9 cellular contexts compared by ENCODE assay signal in the genomic region with DNA sequence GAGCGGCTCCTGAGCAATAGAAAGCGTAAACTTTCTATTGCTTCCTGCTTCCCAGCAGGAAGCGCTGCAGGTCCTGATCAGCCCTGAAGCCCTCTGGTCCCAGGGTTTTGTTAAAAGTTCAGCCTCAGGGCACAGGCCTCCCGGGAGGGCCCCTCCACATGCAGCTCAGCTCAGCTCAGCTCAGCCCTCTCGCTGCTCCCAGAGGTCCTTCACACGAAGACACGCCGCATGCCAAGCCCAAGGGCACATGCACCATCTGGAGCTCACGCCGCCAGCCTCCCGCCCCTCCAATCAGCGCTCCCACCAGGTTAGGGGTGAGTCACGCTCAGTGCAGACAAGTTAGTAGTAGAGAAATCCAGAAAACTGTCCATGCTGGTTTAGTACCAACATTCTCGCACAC. TPM values are rescaled to one million over a fixed set of nuclear protein-coding genes. Genes with fewer than 3 reads are reported as not detected.
DNase-seq lines count a peak whose midpoint lies in the region; ATAC-seq, FAIRE-seq and TF ChIP-seq lines count a peak whose summit lies in the region.
"Had no signal": no experiment of that assay in that cellular context is flagged by ENCODE, and none has a peak within 500 bp of the region (broad histone marks: within the 10 kb centered on the region; RNA-seq: fewer than 3 reads in every experiment).

No MANE protein-coding gene starts in this region.

- H3K36me3 ChIP-seq in HepG2 (replicated peaks in 1 of 2; ENCODE audit: control insufficient read depth in 1 of 2, insufficient read depth in 2 of 2, low read length in 2 of 2), result peaks cover 34 to 56% of the 10 kb centered on the region in 2 experiments
- H3K36me3 ChIP-seq in right lobe of liver, result peaks cover 0 to 27% (median 9%) of the 10 kb centered on the region in 4 donors
- H3K36me3 ChIP-seq in upper lobe of right lung, result peaks cover 42% of the 10 kb centered on the region

- ATAC-seq in HepG2, result no peak
- no peak for ATAC-seq in right lobe of liver
- ATAC-seq in upper lobe of right lung, result peak; percentile 30
- no peak for ATAC-seq in GM18505 (IDR thresholded peaks at IDR 0.05; ENCODE audit: unreplicated experiment)

- TF ChIP-seq CTCF in HepG2 (CRISPR knock-in tag; IDR thresholded peaks at IDR 0.05) (no peak), right lobe of liver (IDR thresholded peaks at IDR 0.05) (no peak), cardiac fibroblast (IDR thresholded peaks at IDR 0.05; ENCODE audit: low read depth, low read length) (no peak), upper lobe of right lung (IDR thresholded peaks at IDR 0.05) (no peak)

- H3K4me2 ChIP-seq in HepG2 (ENCODE audit: low read depth, low read length), result no peak overlapping the region

- H3K27ac ChIP-seq in HepG2 (ENCODE audit: extremely low read length, insufficient read depth, low read length), result no peak overlapping the region
- H3K27ac ChIP-seq in right lobe of liver, result no peak overlapping the region
- H3K27ac ChIP-seq in upper lobe of right lung, result peak overlapping the region; percentile 77

- H4K20me1 ChIP-seq in HepG2 (ENCODE audit: insufficient read depth, low read length), result peaks cover 49% of the 10 kb centered on the region

- TF ChIP-seq EP300 in HepG2 (IDR thresholded peaks at IDR 0.05; ENCODE audit: low read depth in 2 of 2, low read length in 2 of 2) (no peak), HepG2 (CRISPR knock-in tag; IDR thresholded peaks at IDR 0.05; ENCODE audit: borderline replicate concordance) (no peak)

- H3K27me3 ChIP-seq in HepG2 (ENCODE audit: control insufficient read depth in 1 of 2, insufficient read depth in 2 of 2, low read length in 2 of 2), result no peaks in the 10 kb centered on the region
- H3K27me3 ChIP-seq in right lobe of liver, result no peaks in the 10 kb centered on the region
- no peaks in the 10 kb centered on the region for H3K27me3 ChIP-seq in upper lobe of right lung

- H2AFZ ChIP-seq in HepG2 (ENCODE audit: low read length), result no peak overlapping the region

- POLR2A ChIA-PET in HepG2 (lab: Yijun Ruan, JAX), result no interaction called here

- TF ChIP-seq RAD21 in HepG2 (CRISPR knock-in tag; IDR thresholded peaks at IDR 0.05), result no peak

- H3K4me3 ChIP-seq in HepG2 (replicated peaks in 1 of 3; ENCODE audit: insufficient read depth in 1 of 3, low read depth in 2 of 3, low read length in 3 of 3), result no peak overlapping the region
- H3K4me3 ChIP-seq in right lobe of liver, result no peak overlapping the region
- H3K4me3 ChIP-seq in cardiac fibroblast (replicated peaks in 1 of 2; ENCODE audit: low read depth in 2 of 2, low read length in 2 of 2), result no peak overlapping the region
- no peak overlapping the region for H3K4me3 ChIP-seq in upper lobe of right lung

- H3K4me1 ChIP-seq in HepG2 (ENCODE audit: insufficient read depth, low read length), result peaks cover 31% of the 10 kb centered on the region
- H3K4me1 ChIP-seq in right lobe of liver, result peaks cover 0 to 46% (median 5%) of the 10 kb centered on the region in 4 donors
- peaks cover 67% of the 10 kb centered on the region for H3K4me1 ChIP-seq in upper lobe of right lung

- H3K9ac ChIP-seq in HepG2 (ENCODE audit: insufficient read depth, low read depth, low read length), result no peak overlapping the region

- intact Hi-C loops in HepG2 (cut with micrococcal nuclease; ENCODE audit: unreplicated experiment), result no loop called here
- intact Hi-C loops in right lobe of liver (cut with DNase I), result no loop called here
- intact Hi-C loops in upper lobe of right lung (cut with DNase I), result no loop called here

- CTCF ChIA-PET in HepG2 (lab: Yijun Ruan, JAX; ENCODE audit: low intra/inter-chr PET ratio, low total read pairs), result no interaction called here

- in situ Hi-C loops in HepG2 (cut with HindIII; ENCODE audit: extremely low pct_ligation_motif_present, low pct_unique_long_range_greater_than_20kb), result no loop called here

- DNase-seq in HepG2 (ENCODE audit: low spot score), result no peak
- no peak for DNase-seq in right lobe of liver
- DNase-seq in cardiac fibroblast (ENCODE audit: low read depth in 2 of 2), result peak; percentile 47 to 69
- DNase-seq in kidney tubule cell (ENCODE audit: low spot score), result peak; percentile 38
- peak; percentile 73 for DNase-seq in upper lobe of right lung
- DNase-seq in Kasumi-1 (lab: John Stamatoyannopoulos, UW), result no peak
- DNase-seq in NCI-H446 treated with DMSO at 0.1 percent for 48 hours (lab: John Stamatoyannopoulos, UW), result no peak
- DNase-seq: CD4-positive, alpha-beta memory T cell had no signal

- TF ChIP-seq POLR2A in HepG2 (IDR thresholded peaks at IDR 0.05; ENCODE audit: insufficient read depth in 1 of 2, low read depth in 2 of 2, low read length in 2 of 2), result no peak
- no peak for TF ChIP-seq POLR2A in right lobe of liver (IDR thresholded peaks at IDR 0.05)
- no peak for TF ChIP-seq POLR2A in GM18505 (IDR thresholded peaks at IDR 0.05; ENCODE audit: borderline replicate concordance, extremely low read depth, insufficient read depth, insufficient read length)

- no peak for FAIRE-seq in HepG2 (lab: Jason Lieb, UNC)

- H3K79me2 ChIP-seq in HepG2 (ENCODE audit: insufficient read depth, low read length), result peaks cover 65% of the 10 kb centered on the region

- no peaks in the 10 kb centered on the region for H3K9me3 ChIP-seq in HepG2 (ENCODE audit: low read length)
- no peaks in the 10 kb centered on the region for H3K9me3 ChIP-seq in right lobe of liver
- no peaks in the 10 kb centered on the region for H3K9me3 ChIP-seq in upper lobe of right lung

- 94% methylated on average over 9 of the region's 14 CpGs for WGBS in HepG2 (ENCODE audit: low lambda C conversion rate)
- 62% methylated on average over 5 of the region's 14 CpGs for WGBS in right lobe of liver (ENCODE audit: insufficient coverage, low coverage, low lambda C conversion rate, missing lambda C conversion rate)

- no TSS peak for BruUV-seq in HepG2 (replicated peaks; lab: Mats Ljungman, UMichigan)

TF ChIP-seq in HepG2, 621 proteins besides CTCF, POLR2A, EP300 and RAD21:
- TF ChIP-seq SRSF1 (optimal IDR thresholded peaks at IDR 0.05; ENCODE audit: low read depth, low read length), result no peak
- TF ChIP-seq, protein P1, sequence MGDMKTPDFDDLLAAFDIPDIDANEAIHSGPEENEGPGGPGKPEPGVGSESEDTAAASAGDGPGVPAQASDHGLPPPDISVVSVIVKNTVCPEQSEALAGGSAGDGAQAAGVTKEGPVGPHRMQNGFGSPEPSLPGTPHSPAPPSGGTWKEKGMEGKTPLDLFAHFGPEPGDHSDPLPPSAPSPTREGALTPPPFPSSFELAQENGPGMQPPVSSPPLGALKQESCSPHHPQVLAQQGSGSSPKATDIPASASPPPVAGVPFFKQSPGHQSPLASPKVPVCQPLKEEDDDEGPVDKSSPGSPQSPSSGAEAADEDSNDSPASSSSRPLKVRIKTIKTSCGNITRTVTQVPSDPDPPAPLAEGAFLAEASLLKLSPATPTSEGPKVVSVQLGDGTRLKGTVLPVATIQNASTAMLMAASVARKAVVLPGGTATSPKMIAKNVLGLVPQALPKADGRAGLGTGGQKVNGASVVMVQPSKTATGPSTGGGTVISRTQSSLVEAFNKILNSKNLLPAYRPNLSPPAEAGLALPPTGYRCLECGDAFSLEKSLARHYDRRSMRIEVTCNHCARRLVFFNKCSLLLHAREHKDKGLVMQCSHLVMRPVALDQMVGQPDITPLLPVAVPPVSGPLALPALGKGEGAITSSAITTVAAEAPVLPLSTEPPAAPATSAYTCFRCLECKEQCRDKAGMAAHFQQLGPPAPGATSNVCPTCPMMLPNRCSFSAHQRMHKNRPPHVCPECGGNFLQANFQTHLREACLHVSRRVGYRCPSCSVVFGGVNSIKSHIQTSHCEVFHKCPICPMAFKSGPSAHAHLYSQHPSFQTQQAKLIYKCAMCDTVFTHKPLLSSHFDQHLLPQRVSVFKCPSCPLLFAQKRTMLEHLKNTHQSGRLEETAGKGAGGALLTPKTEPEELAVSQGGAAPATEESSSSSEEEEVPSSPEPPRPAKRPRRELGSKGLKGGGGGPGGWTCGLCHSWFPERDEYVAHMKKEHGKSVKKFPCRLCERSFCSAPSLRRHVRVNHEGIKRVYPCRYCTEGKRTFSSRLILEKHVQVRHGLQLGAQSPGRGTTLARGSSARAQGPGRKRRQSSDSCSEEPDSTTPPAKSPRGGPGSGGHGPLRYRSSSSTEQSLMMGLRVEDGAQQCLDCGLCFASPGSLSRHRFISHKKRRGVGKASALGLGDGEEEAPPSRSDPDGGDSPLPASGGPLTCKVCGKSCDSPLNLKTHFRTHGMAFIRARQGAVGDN (CRISPR knock-in tag; IDR thresholded peaks at IDR 0.05), result peak; percentile 23; the same call in 1 of the 2 replicates

RNA-seq across cellular contexts. Expression of a gene that starts 12.7 kb away (rescaled TPM):
- 196 and 238 TPM in 2 replicates for total RNA-seq in HepG2 (2016; rRNA removed; fragmentation: Illumina TruSeq; extraction: Trizol)
- total RNA-seq in HepG2 (2016; cell fraction: cytosol; rRNA removed; fragmentation: Illumina TruSeq; extraction: Trizol; ENCODE audit: low read depth), result 73.9 and 83.5 TPM in 2 replicates
- total RNA-seq in HepG2 (2016; cell fraction: insoluble cytoplasmic fraction; rRNA removed; fragmentation: Illumina TruSeq; extraction: Trizol), result 153 and 251 TPM in 2 replicates
- total RNA-seq in HepG2 (2016; cell fraction: membrane; rRNA removed; fragmentation: Illumina TruSeq; extraction: Trizol), result 138 and 161 TPM in 2 replicates
- 157 and 193 TPM in 2 replicates for total RNA-seq in HepG2 (2016; cell fraction: nucleus; rRNA removed; fragmentation: Illumina TruSeq; extraction: Trizol)
- 150 and 188 TPM in 2 replicates for polyA plus RNA-seq in HepG2 (2011; rRNA removed)
- 105 and 148 TPM in 2 replicates for polyA plus RNA-seq in HepG2 (2011; cell fraction: cytosol; rRNA removed)
- 113 and 116 TPM in 2 replicates for polyA plus RNA-seq in HepG2 (2011; cell fraction: nucleus; rRNA removed)
- 234 and 367 TPM in 2 replicates for polyA plus RNA-seq in HepG2 (2012)
- 126 and 140 TPM in 2 replicates for polyA plus RNA-seq in HepG2 (2016; cell fraction: cytosol; fragmentation: Illumina TruSeq; extraction: Trizol; ENCODE audit: low read depth)
- 190 and 266 TPM in 2 replicates for polyA plus RNA-seq in HepG2 (2016; cell fraction: insoluble cytoplasmic fraction; fragmentation: Illumina TruSeq; extraction: Trizol; ENCODE audit: low read depth)
- polyA plus RNA-seq in HepG2 (2016; cell fraction: membrane; fragmentation: Illumina TruSeq; extraction: Trizol; ENCODE audit: low read depth), result 168 and 215 TPM in 2 replicates
- polyA plus RNA-seq in HepG2 (2016; cell fraction: nucleus; fragmentation: Illumina TruSeq; extraction: Trizol; ENCODE audit: insufficient read depth, low read depth), result 308 and 328 TPM in 2 replicates
- polyA minus RNA-seq in HepG2 (2011; rRNA and poly(A)+ RNA removed; ENCODE audit: low replicate concordance), result 280 and 471 TPM in 2 replicates
- polyA minus RNA-seq in HepG2 (2011; cell fraction: cytosol; rRNA and poly(A)+ RNA removed), result 128 and 140 TPM in 2 replicates
- polyA minus RNA-seq in HepG2 (2011; cell fraction: nucleus; rRNA and poly(A)+ RNA removed), result 47.4 and 62.7 TPM in 2 replicates
- total RNA-seq in right lobe of liver, result 100 to 1,000 TPM in 5 of 6 experiments, 10 to 100 TPM in 1; 98.9 to 257 (median 146) TPM
- 432 TPM for total RNA-seq in upper lobe of right lung

Comparison
In these comparisons a context has a peak if more than half of its experiments do, and no peak if none do; other contexts are left out.
1. DNase-seq: peak in cardiac fibroblast (2 of 2), kidney tubule cell (single experiment) and upper lobe of right lung (single experiment); none in HepG2 (single experiment), right lobe of liver (0 of 3), Kasumi-1 (0 of 2) and NCI-H446 treated with DMSO at 0.1 percent for 48 hours (single experiment).